7 cellular contexts compared by ENCODE assay signal in the genomic region with DNA sequence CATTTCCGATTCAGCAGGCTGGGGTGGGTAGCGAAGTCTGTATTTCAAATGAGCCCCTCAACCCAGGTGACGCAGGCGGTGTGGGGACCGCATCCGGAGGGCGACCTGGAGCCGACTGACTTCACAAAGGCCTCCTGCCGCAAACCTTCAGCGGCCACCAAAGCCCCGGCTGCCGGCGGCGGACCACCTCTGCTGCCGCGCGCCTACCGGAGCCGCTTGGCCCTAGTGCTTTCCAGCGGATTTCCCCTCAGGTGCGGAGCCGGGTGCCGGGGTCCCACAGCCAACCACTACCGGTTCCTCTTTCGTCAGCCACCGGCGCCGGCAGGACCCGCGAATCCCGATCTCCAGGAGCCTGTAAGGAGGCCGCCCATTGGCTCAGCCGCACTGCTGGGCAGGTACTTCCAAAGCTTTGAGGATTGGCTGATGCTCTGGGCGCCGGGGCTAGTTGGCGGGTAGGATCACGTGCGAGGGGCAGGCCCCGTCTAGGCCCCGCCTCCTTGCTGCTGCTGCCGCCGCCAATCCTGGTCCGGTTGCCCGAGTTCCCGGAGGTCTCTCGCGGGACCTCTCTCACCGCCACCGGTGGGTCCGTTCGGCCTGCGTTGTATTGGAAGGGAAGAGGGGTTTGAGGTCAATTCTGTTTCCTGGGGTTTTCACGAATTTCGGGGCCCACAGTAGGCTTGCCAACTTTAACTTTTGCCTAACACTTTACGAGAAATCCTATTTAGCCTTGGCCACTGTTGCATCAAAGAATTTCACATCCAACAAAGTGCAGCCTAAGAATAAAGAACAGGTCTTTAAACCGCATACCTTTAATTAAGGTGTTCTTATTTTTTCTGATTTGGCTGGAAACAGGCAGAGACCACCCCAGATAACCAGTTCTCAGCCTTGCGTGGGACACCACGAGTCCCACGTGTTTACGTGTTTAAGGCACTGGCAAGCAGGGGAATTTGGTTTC. TPM values are rescaled to one million over a fixed set of nuclear protein-coding genes. Genes with fewer than 3 reads are reported as not detected.
A peak's percentile ranks its signal among the peaks of the same experiment; 100 is the strongest.
DNase-seq lines count a peak whose midpoint lies in the region; ATAC-seq, FAIRE-seq and TF ChIP-seq lines count a peak whose summit lies in the region.

GSTO2 (plus strand) TSS at position 494 of the 955 bp plus-strand sequence. CDS start 5,732 bp downstream, outside the sequence.

- H3K4me3 ChIP-seq in WERI-Rb-1 (ENCODE audit: low read depth, low read length), result peak within 1 kb of the TSS; percentile 90
- H3K4me3 ChIP-seq in bronchial epithelial cell (ENCODE audit: low read depth, low read length), result peak within 1 kb of the TSS; percentile 92
- peak within 1 kb of the TSS; percentile 73 to 93 for H3K4me3 ChIP-seq in small intestine (ENCODE audit: low read depth in 1 of 2, low read length in 2 of 2)

- 2 to 5% (median 3%) methylated on average over 55 to 60 of the region's 60 CpGs for WGBS in small intestine, 3 donors

- FAIRE-seq in bronchial epithelial cell (lab: Jason Lieb, UNC), result no peak
- peak; percentile 64 for FAIRE-seq in small intestine (lab: Jason Lieb, UNC)

- DNase-seq in NCI-H2171 (lab: John Stamatoyannopoulos, UW) (peak; percentile 89), WERI-Rb-1 (peak; percentile 99), bronchial epithelial cell (ENCODE audit: low read depth) (peak; percentile 96), iPS-NIHi7 (ENCODE audit: extremely low spot score) (peak; percentile 100), small intestine (peak; percentile 99)

- peaks cover 4 to 5% of the 10 kb centered on the region in 2 donors for H3K4me1 ChIP-seq in small intestine (ENCODE audit: control insufficient read depth in 2 of 2, insufficient read depth in 1 of 2, low read depth in 1 of 2, low read length in 1 of 2)

- no peaks in the 10 kb centered on the region for H3K27me3 ChIP-seq in WERI-Rb-1 (ENCODE audit: insufficient read depth, low read depth, severe bottlenecking)
- no peaks in the 10 kb centered on the region for H3K27me3 ChIP-seq in bronchial epithelial cell (ENCODE audit: control insufficient read depth, insufficient read depth, low read length)
- no peaks in the 10 kb centered on the region for H3K27me3 ChIP-seq in small intestine (ENCODE audit: control insufficient read depth in 2 of 2, insufficient read depth in 2 of 2, low read length in 2 of 2)

- H3K27ac ChIP-seq in WERI-Rb-1 (peak within 1 kb of the TSS; percentile 83), small intestine (ENCODE audit: low read depth in 1 of 2, low read length in 1 of 2) (peak within 1 kb of the TSS; percentile 90 to 94)

- H3K9me3 ChIP-seq in WERI-Rb-1 (ENCODE audit: severe bottlenecking) (no peaks in the 10 kb centered on the region), small intestine (ENCODE audit: control insufficient read depth, low read depth) (no peaks in the 10 kb centered on the region)

- H3K36me3 ChIP-seq in WERI-Rb-1 (peaks cover 30% of the 10 kb centered on the region), bronchial epithelial cell (ENCODE audit: control insufficient read depth, insufficient read depth, low read length) (peaks cover 4% of the 10 kb centered on the region), small intestine (ENCODE audit: control insufficient read depth in 2 of 2, insufficient read depth in 2 of 2, low read length in 2 of 2) (peaks cover 0 to 4% of the 10 kb centered on the region in 2 donors)

- no peak for TF ChIP-seq CTCF in WERI-Rb-1 (IDR thresholded peaks at IDR 0.05; ENCODE audit: low read depth, low read length)
- no peak for TF ChIP-seq CTCF in bronchial epithelial cell (IDR thresholded peaks at IDR 0.05; ENCODE audit: insufficient read depth, low read length, severe bottlenecking)

- ATAC-seq in GM18858 (IDR thresholded peaks at IDR 0.05; ENCODE audit: unreplicated experiment) (peak; percentile 98), HG03066 (IDR thresholded peaks at IDR 0.05; ENCODE audit: low read depth, unreplicated experiment) (peak; percentile 99)

RNA-seq across cellular contexts. Expression of gene GSTO2, which starts in this region (rescaled TPM):
- 24.7 and 29.2 TPM in 2 replicates for total RNA-seq in bronchial epithelial cell
- 10 to 100 TPM in 2 of 3 donors, 1 to 10 TPM in 1; 9.2 to 20.9 (median 13.2) TPM for polyA plus RNA-seq in small intestine

Comparison
In these comparisons a context has a peak if more than half of its experiments do, and no peak if none do; other contexts are left out.
1. Peak in every context shown above with its lines: DNase-seq, ATAC-seq, H3K4me3 ChIP-seq and H3K27ac ChIP-seq.